In genomic region chr1:41108696-41109284, GRCh38 we compare ENCODE assay signal across 11 cellular contexts.
A peak's percentile ranks its signal among the peaks of the same experiment; 100 is the strongest.
DNase-seq lines count a peak whose midpoint lies in the region; TF ChIP-seq lines count a peak whose summit lies in the region.
"Had no signal": no experiment of that assay in that cellular context is flagged by ENCODE, and none has a peak within 500 bp of the region (broad histone marks: within the 10 kb centered on the region; RNA-seq: fewer than 3 reads in every experiment).

No MANE protein-coding gene starts in this region.

- no peak overlapping the region for H3K4me3 ChIP-seq in hepatocyte
- no peak overlapping the region for H3K4me3 ChIP-seq in skin epidermis

- H3K4me2 ChIP-seq in hepatocyte, result peak overlapping the region; percentile 15

- no peak overlapping the region for H2AFZ ChIP-seq in hepatocyte

- H4K20me1 ChIP-seq in hepatocyte (ENCODE audit: insufficient read depth, poor library complexity, severe bottlenecking), result no peaks in the 10 kb centered on the region

- DNase-seq in HCEC 1CT (peak; percentile 35), astrocyte of the hippocampus (ENCODE audit: low read depth, low spot score) (peak; percentile 12), hepatocyte (ENCODE audit: low spot score) (no peak), GDM1 (lab: John Stamatoyannopoulos, UW) (no peak), DMS153 treated with DMSO at 0.1 percent for 48 hours (lab: John Stamatoyannopoulos, UW; ENCODE audit: unreplicated experiment) (no peak), head of caudate nucleus (no peak)
- no peak for DNase-seq in activated CD4-positive, CD25-positive, alpha-beta regulatory T cell (lab: John Stamatoyannopoulos, UW)
- DNase-seq: activated CD4-positive, alpha-beta T cell treated with anti-CD3 and anti-CD28 coated beads, Interleukin-2, amount 50 U/mL, for 48 hours; NCI-H748 treated with DMSO at 0.1 percent for 48 hours; nucleus accumbens had no signal

- H3K36me3 ChIP-seq in hepatocyte (replicated peaks; ENCODE audit: insufficient read depth, low read depth), result no peaks in the 10 kb centered on the region

- no peaks in the 10 kb centered on the region for H3K9me3 ChIP-seq in hepatocyte (ENCODE audit: low read depth)

- TF ChIP-seq CTCF in hepatocyte (IDR thresholded peaks at IDR 0.05; ENCODE audit: poor library complexity), result no peak

- intact Hi-C loops in head of caudate nucleus (cut with DNase I), result no loop called here

- no peaks in the 10 kb centered on the region for H3K79me2 ChIP-seq in hepatocyte

- H3K27me3 ChIP-seq in hepatocyte, result no peaks in the 10 kb centered on the region

- H3K9me2 ChIP-seq in hepatocyte (replicated peaks; ENCODE audit: insufficient read depth), result no peaks in the 10 kb centered on the region

- peak overlapping the region; percentile 88 for H3K27ac ChIP-seq in hepatocyte
- H3K27ac ChIP-seq in skin epidermis, result peak overlapping the region in 14 of 21 experiments; percentile 12 to 79 (median 66)

- peaks cover 20% of the 10 kb centered on the region for H3K4me1 ChIP-seq in hepatocyte (ENCODE audit: insufficient read depth)

- WGBS in hepatocyte (ENCODE audit: low lambda C conversion rate, missing lambda C conversion rate), result 89% methylated on average over 1 of the region's 1 CpG

Comparison
In these comparisons a context has a peak if more than half of its experiments do, and no peak if none do; other contexts are left out.
1. DNase-seq: peak in HCEC 1CT (single experiment) and astrocyte of the hippocampus (single experiment); none in hepatocyte (single experiment), activated CD4-positive, CD25-positive, alpha-beta regulatory T cell (0 of 4), GDM1 (single experiment), DMS153 treated with DMSO at 0.1 percent for 48 hours (single experiment) and head of caudate nucleus (0 of 42).